In the genomic region with DNA sequence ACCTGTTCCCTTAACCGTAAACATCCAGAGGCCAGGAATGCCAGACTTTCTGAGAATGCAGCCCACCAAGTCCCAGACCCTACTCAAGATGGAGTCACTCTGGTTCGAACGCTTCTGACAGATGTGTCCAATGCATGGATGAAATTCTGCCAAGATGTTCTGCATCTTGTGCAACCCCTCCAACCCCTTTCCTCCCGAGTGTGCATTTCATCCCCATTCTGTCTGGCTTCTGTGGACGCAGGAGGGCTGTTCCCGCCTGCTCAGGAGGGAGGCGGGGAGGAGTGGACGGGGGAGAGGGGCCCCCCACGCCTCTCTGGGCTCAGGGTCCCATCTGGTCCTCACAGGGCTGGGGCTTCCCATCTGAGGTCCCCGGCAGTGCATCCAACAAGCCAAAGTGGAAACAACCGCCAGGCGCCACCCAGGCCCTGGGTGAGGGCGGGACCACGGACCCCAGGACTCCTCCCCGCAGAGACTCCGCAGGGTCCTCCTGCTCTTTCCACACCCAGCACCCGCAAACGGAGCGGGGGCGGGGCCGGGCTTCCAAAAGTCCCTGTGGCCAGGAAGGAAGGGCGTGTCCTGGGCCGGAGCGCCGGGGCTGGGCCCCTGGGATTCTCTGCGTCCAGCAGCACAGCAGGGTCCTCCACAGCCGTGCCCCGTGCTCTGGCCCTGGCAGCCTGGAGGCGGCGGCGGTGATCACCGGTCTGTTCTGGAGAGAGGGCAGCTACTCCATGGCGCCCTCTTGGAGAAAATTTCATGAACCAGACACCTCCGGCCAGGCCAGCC, we compare ENCODE assay signal across 8 cellular contexts. TPM values are rescaled to one million over a fixed set of nuclear protein-coding genes. Genes with fewer than 3 reads are reported as not detected.
DNase-seq lines count a peak whose midpoint lies in the region; ATAC-seq and TF ChIP-seq lines count a peak whose summit lies in the region.

No MANE protein-coding gene starts in this region.

- WGBS in mesenchymal stem cell, result 23% methylated on average over 32 of the region's 34 CpGs

- H3K9me3 ChIP-seq in AG04450 (ENCODE audit: control insufficient read depth, insufficient read depth, low read length), result no peaks in the 10 kb centered on the region; the same call in 1 of the 2 replicates
- H3K9me3 ChIP-seq in mesenchymal stem cell (ENCODE audit: control insufficient read depth, low read length), result no peaks in the 10 kb centered on the region

- peak overlapping the region; percentile 11 to 37 for H3K18ac ChIP-seq in mesenchymal stem cell (ENCODE audit: low read depth in 1 of 2, low read length in 2 of 2)

- H4K91ac ChIP-seq in mesenchymal stem cell (ENCODE audit: low read length), result no peak overlapping the region

- POLR2A ChIA-PET in AG04450 (lab: Yijun Ruan, JAX), result no interaction called here

- H3K27me3 ChIP-seq in AG04450 (ENCODE audit: control insufficient read depth, insufficient read depth, low read length) (peaks cover 28% of the 10 kb centered on the region), mesenchymal stem cell (ENCODE audit: control insufficient read depth in 1 of 2, insufficient read depth in 1 of 2, low read length in 2 of 2) (peaks cover 28 to 37% of the 10 kb centered on the region in 2 experiments)

- peak; percentile 57 for ATAC-seq in GM18511 (IDR thresholded peaks at IDR 0.05; ENCODE audit: unreplicated experiment)

- H4K8ac ChIP-seq in mesenchymal stem cell (ENCODE audit: low read length), result peak overlapping the region; percentile 19

- H3K4me2 ChIP-seq in mesenchymal stem cell (ENCODE audit: low read length, poor library complexity, severe bottlenecking), result peak overlapping the region; percentile 48

- no peak overlapping the region for H2AFZ ChIP-seq in mesenchymal stem cell (ENCODE audit: low read depth, low read length)

- no peak overlapping the region for H2BK5ac ChIP-seq in mesenchymal stem cell (ENCODE audit: low read depth, low read length, poor library complexity, severe bottlenecking)

- H2BK12ac ChIP-seq in mesenchymal stem cell (ENCODE audit: low read length in 2 of 2), result peak overlapping the region in 1 of 2 experiments; percentile 38

- H2AK5ac ChIP-seq in mesenchymal stem cell (ENCODE audit: low read length, severe bottlenecking), result no peak overlapping the region

- peaks cover 25 to 40% of the 10 kb centered on the region in 2 experiments for H3K36me3 ChIP-seq in mesenchymal stem cell (ENCODE audit: control insufficient read depth in 1 of 2, insufficient read depth in 2 of 2, low read depth in 1 of 2, low read length in 2 of 2)

- H2BK120ac ChIP-seq in mesenchymal stem cell (ENCODE audit: low read depth, low read length), result no peak overlapping the region

- no peak overlapping the region for H3K23ac ChIP-seq in mesenchymal stem cell (ENCODE audit: low read length in 2 of 2)

- H2BK15ac ChIP-seq in mesenchymal stem cell (ENCODE audit: low read depth, poor library complexity, severe bottlenecking), result no peak overlapping the region

- H3K4me3 ChIP-seq in AG04450 (ENCODE audit: low read depth, low read length) (peak overlapping the region; percentile 49), mesenchymal stem cell (ENCODE audit: insufficient read depth in 1 of 2, low read depth in 1 of 2, low read length in 2 of 2) (peak overlapping the region; percentile 17 to 71)

- DNase-seq in AG04450 (ENCODE audit: low read depth, low spot score), result no peak
- peak; percentile 77 for DNase-seq in MV-4-11 (lab: John Stamatoyannopoulos, UW)
- DNase-seq in activated CD4-positive, alpha-beta T cell treated with anti-CD3 and anti-CD28 coated beads for 4 hours, result peak; percentile 27 to 37
- DNase-seq in effector CD4-positive, alpha-beta T cell, result peak; percentile 39
- DNase-seq in mesenchymal stem cell, result peak; percentile 67
- DNase-seq in stimulated activated CD8-positive, alpha-beta memory T cell treated with anti-CD3 and anti-CD28 coated beads, Interleukin-7, amount 100 ng/mL, for 24 hours (ENCODE audit: low read depth), result peak; percentile 26
- DNase-seq in kidney glomerular epithelial cell (lab: John Stamatoyannopoulos, UW), result no peak

- no peak overlapping the region for H3K14ac ChIP-seq in mesenchymal stem cell (ENCODE audit: low read length in 2 of 2)

- H3K27ac ChIP-seq in AG04450 (ENCODE audit: low read depth, low read length) (no peak overlapping the region), mesenchymal stem cell (ENCODE audit: low read length, poor library complexity, severe bottlenecking) (no peak overlapping the region)

- H3K79me1 ChIP-seq in mesenchymal stem cell (replicated peaks; ENCODE audit: low read length, poor library complexity, severe bottlenecking), result peaks cover 19% of the 10 kb centered on the region

- no peak overlapping the region for H3K4ac ChIP-seq in mesenchymal stem cell (ENCODE audit: low read depth in 1 of 2, low read length in 2 of 2)

- H3K4me1 ChIP-seq in mesenchymal stem cell (ENCODE audit: control insufficient read depth, insufficient read depth, low read depth, low read length), result peaks cover 18% of the 10 kb centered on the region

- peak overlapping the region; percentile 78 for H3K9ac ChIP-seq in mesenchymal stem cell (ENCODE audit: low read length)

- CTCF ChIA-PET in AG04450 (lab: Charles Lee), result interaction anchor here (0.6 to 1.0 kb wide), 3 partner anchors 12 to 47 kb away, joined by 3 read pairs; no protein-coding TSS in a partner anchor

- TF ChIP-seq CTCF in AG04450 (IDR thresholded peaks at IDR 0.05; ENCODE audit: low read depth, low read length), result peak; percentile 44

RNA-seq across cellular contexts. Expression of gene SUMO3, which starts 27.7 kb away (rescaled TPM):
- polyA plus RNA-seq in AG04450 (2011; rRNA removed), result 113 and 134 TPM in 2 replicates
- polyA minus RNA-seq in AG04450 (2011; rRNA and poly(A)+ RNA removed), result 75.0 and 75.8 TPM in 2 replicates
- polyA plus RNA-seq in mesenchymal stem cell (2013, experiment 1 of 2), result 110 TPM
- 108 TPM for polyA plus RNA-seq in mesenchymal stem cell (2013, experiment 2 of 2)

RNA-seq across cellular contexts. Expression of gene PTTG1IP, which starts 27.9 kb away (rescaled TPM):
- polyA plus RNA-seq in AG04450 (2011; rRNA removed), result 240 and 249 TPM in 2 replicates
- polyA minus RNA-seq in AG04450 (2011; rRNA and poly(A)+ RNA removed), result 134 and 137 TPM in 2 replicates
- polyA plus RNA-seq in mesenchymal stem cell (2013, experiment 1 of 2), result 262 TPM
- polyA plus RNA-seq in mesenchymal stem cell (2013, experiment 2 of 2), result 266 TPM

RNA-seq across cellular contexts. Expression of gene UBE2G2, which starts 44.0 kb away (rescaled TPM):
- 60.9 and 62.2 TPM in 2 replicates for polyA plus RNA-seq in AG04450 (2011; rRNA removed)
- 49.0 and 49.2 TPM in 2 replicates for polyA minus RNA-seq in AG04450 (2011; rRNA and poly(A)+ RNA removed)
- 40.3 TPM for polyA plus RNA-seq in mesenchymal stem cell (2013, experiment 1 of 2)
- 37.8 TPM for polyA plus RNA-seq in mesenchymal stem cell (2013, experiment 2 of 2)

Comparison
In these comparisons a context has a peak if more than half of its experiments do, and no peak if none do; other contexts are left out.
1. DNase-seq: peak in MV-4-11 (single experiment), activated CD4-positive, alpha-beta T cell treated with anti-CD3 and anti-CD28 coated beads for 4 hours (2 of 2), effector CD4-positive, alpha-beta T cell (single experiment), mesenchymal stem cell (single experiment) and stimulated activated CD8-positive, alpha-beta memory T cell treated with anti-CD3 and anti-CD28 coated beads, Interleukin-7, amount 100 ng/mL, for 24 hours (single experiment); none in AG04450 (single experiment) and kidney glomerular epithelial cell (single experiment).